In genomic region chr12:116964004-116964739, GRCh38 we compare ENCODE assay signal across 26 cellular contexts. TPM values are rescaled to one million over a fixed set of nuclear protein-coding genes. Genes with fewer than 3 reads are reported as not detected.
DNase-seq lines count a peak whose midpoint lies in the region; ATAC-seq and TF ChIP-seq lines count a peak whose summit lies in the region.
"Had no signal": no experiment of that assay in that cellular context is flagged by ENCODE, and none has a peak within 500 bp of the region (broad histone marks: within the 10 kb centered on the region; RNA-seq: fewer than 3 reads in every experiment).

No MANE protein-coding gene starts in this region.

- H3K4me1 Mint-ChIP-seq in progenitor cell of endocrine pancreas (ENCODE audit: low read depth) (no peaks in the 10 kb centered on the region), WTC11 (peaks cover 3% of the 10 kb centered on the region; the same call in 1 of the 2 replicates)

- no peak overlapping the region for H3K18ac ChIP-seq in IMR-90 (ENCODE audit: low read depth, low read length)

- H3K27ac ChIP-seq in IMR-90 (ENCODE audit: insufficient read depth, low read length) = 0 out of 2 replicates have a peak overlapping the region, but pooled peaks have one; percentile 1
- H3K27ac ChIP-seq: ascending aorta, neutrophil, PC-9, thoracic aorta had no signal

- H2BK15ac ChIP-seq in IMR-90 (ENCODE audit: low read depth, low read length) = no peak overlapping the region

- no peak overlapping the region for H4K5ac ChIP-seq in IMR-90 (ENCODE audit: low read depth, low read length)

- intact Hi-C loops in IMR-90 (cut with micrococcal nuclease) = no loop called here

- H2AFZ ChIP-seq in IMR-90 (replicated peaks; ENCODE audit: low read length, poor library complexity) = no peak overlapping the region
- H2AFZ ChIP-seq: PC-9 had no signal

- H3K9me3 ChIP-seq in IMR-90 (ENCODE audit: control insufficient read depth, insufficient read depth, low read length) = no peaks in the 10 kb centered on the region
- H3K9me3 ChIP-seq: ascending aorta, HAP-1, heart left ventricle, neutrophil, thoracic aorta had no signal

- TF ChIP-seq CTCF in IMR-90 (conservative IDR thresholded peaks at IDR 0.05; ENCODE audit: low read depth, low read length) (no peak), progenitor cell of endocrine pancreas (IDR thresholded peaks at IDR 0.05; ENCODE audit: unreplicated experiment) (no peak), WTC11 (IDR thresholded peaks at IDR 0.05) (no peak)

- H3K4me2 ChIP-seq in IMR-90 (ENCODE audit: low read depth, low read length) = peak overlapping the region; percentile 52; the same call in 1 of the 2 replicates
- H3K4me2 ChIP-seq: PC-9 had no signal

- no peak overlapping the region for H4K91ac ChIP-seq in IMR-90 (ENCODE audit: insufficient read depth, low read depth, low read length)

- peaks cover 11% of the 10 kb centered on the region for H3K4me1 ChIP-seq in IMR-90 (ENCODE audit: control insufficient read depth, insufficient read depth, low read length)
- H3K4me1 ChIP-seq: ascending aorta, HAP-1 had no signal

- no peak overlapping the region for H2BK120ac ChIP-seq in IMR-90 (ENCODE audit: low read depth, low read length)

- no peak for TF ChIP-seq POLR2A in IMR-90 (IDR thresholded peaks at IDR 0.05; ENCODE audit: low read depth, low read length)

- H2AK5ac ChIP-seq in IMR-90 (ENCODE audit: low read depth, low read length) = no peak overlapping the region

- peaks cover 4 to 69% of the 10 kb centered on the region in 2 experiments for H3K79me1 ChIP-seq in IMR-90 (ENCODE audit: low read depth in 1 of 2, low read length in 2 of 2)

- H3K4me3 ChIP-seq in IMR-90 (ENCODE audit: insufficient read depth, low read depth, low read length) = no peak overlapping the region
- H3K4me3 ChIP-seq: ascending aorta, HAP-1, heart left ventricle, PC-9, thoracic aorta had no signal

- H3K36me3 Mint-ChIP-seq in progenitor cell of endocrine pancreas (ENCODE audit: insufficient read depth) (peaks cover 10% of the 10 kb centered on the region), WTC11 (peaks cover 8% of the 10 kb centered on the region; the same call in 1 of the 2 replicates)

- H4K8ac ChIP-seq in IMR-90 (ENCODE audit: low read depth in 2 of 2, low read length in 2 of 2) = no peak overlapping the region

- DNase-seq in NCI-H1436 (lab: John Stamatoyannopoulos, UW) (peak; percentile 25), NCI-H1436 treated with DMSO at 0.1 percent for 48 hours (lab: John Stamatoyannopoulos, UW) (no peak), IMR-90 (peak; percentile 7), NCI-H82 (lab: John Stamatoyannopoulos, UW) (peak; percentile 53), progenitor cell of endocrine pancreas (ENCODE audit: low spot score, unreplicated experiment) (no peak), ureter (ENCODE audit: low spot score) (no peak), WTC11 (ENCODE audit: low spot score) (no peak)
- DNase-seq: activated CD4-positive, alpha-beta T cell treated with anti-CD3 and anti-CD28 coated beads, Interleukin-2, amount 10 ng/mL, durations not matched to agents 7 days and 5 days; central memory CD4-positive, alpha-beta T cell; heart left ventricle; KG1; left colon; PC-9; SIG-M5; stimulated activated CD4-positive, alpha-beta T cell treated with anti-CD3 and anti-CD28 coated beads, Interleukin-4, amount 100 ng/mL, for 1 hour; stimulated activated naive CD4-positive, alpha-beta T cell had no signal

- H3K9me1 ChIP-seq in IMR-90 (ENCODE audit: insufficient read depth, low read length) = peaks cover 19% of the 10 kb centered on the region; the same call in 1 of the 2 replicates

- CTCF ChIA-PET in IMR-90 (lab: Yijun Ruan, JAX) (no interaction called here), WTC11 (lab: Charles Lee) (no interaction called here)

- no peak overlapping the region for H3K4me3 Mint-ChIP-seq in progenitor cell of endocrine pancreas (ENCODE audit: low read depth)
- no peak overlapping the region for H3K4me3 Mint-ChIP-seq in WTC11
- H3K4me3 Mint-ChIP-seq: activated CD4-positive, alpha-beta T cell treated with anti-CD3 and anti-CD28 coated beads, Interleukin-2, amount 10 ng/mL, durations not matched to agents 7 days and 5 days; activated T-helper 1 cell treated with anti-CD3 and anti-CD28 coated beads, Interleukin-12 subunit alpha, Interleukin-12 subunit beta, Interleukin-2, Interleukin-4 antibody, amounts not matched to agents 30 ng/mL and 10 ng/mL and 1 ng/mL, durations not matched to agents 14 hours and 24 hours and 36 hours; B cell; memory B cell; T-helper 1 cell treated with Interleukin-12 subunit alpha and Interleukin-12 subunit beta and Interleukin-4 antibody, amounts not matched to agents 30 μg/mL and 1 μg/mL, for 36 hours had no signal

- no peak overlapping the region for H3K9ac ChIP-seq in IMR-90 (ENCODE audit: low read depth, low read length)

- H2BK20ac ChIP-seq in IMR-90 (ENCODE audit: low read depth, low read length) = no peak overlapping the region

- H2BK5ac ChIP-seq in IMR-90 (ENCODE audit: low read depth, low read length, poor library complexity, severe bottlenecking) = no peak overlapping the region

- BruUV-seq in IMR-90 (replicated peaks; lab: Mats Ljungman, UMichigan) = no TSS peak

- no peaks in the 10 kb centered on the region for H3K9me3 Mint-ChIP-seq in progenitor cell of endocrine pancreas (ENCODE audit: low read depth)
- H3K9me3 Mint-ChIP-seq in WTC11 = no peaks in the 10 kb centered on the region
- H3K9me3 Mint-ChIP-seq: activated CD4-positive, alpha-beta T cell treated with anti-CD3 and anti-CD28 coated beads, Interleukin-2, amount 10 ng/mL, durations not matched to agents 7 days and 5 days; activated naive CD4-positive, alpha-beta T cell treated with anti-CD3 and anti-CD28 coated beads, Interleukin-2, amount 50 U/mL, for 72 hours; activated T-helper 1 cell treated with anti-CD3 and anti-CD28 coated beads, Interleukin-12 subunit alpha, Interleukin-12 subunit beta, Interleukin-2, Interleukin-4 antibody, amounts not matched to agents 30 ng/mL and 10 ng/mL and 1 ng/mL, durations not matched to agents 14 hours and 24 hours and 36 hours; memory B cell; T-helper 1 cell treated with Interleukin-12 subunit alpha and Interleukin-12 subunit beta and Interleukin-4 antibody, amounts not matched to agents 30 μg/mL and 1 μg/mL, for 36 hours had no signal

- H3K4ac ChIP-seq in IMR-90 (ENCODE audit: low read depth, low read length) = no peak overlapping the region

- H2AK9ac ChIP-seq in IMR-90 (replicated peaks; ENCODE audit: low read depth, low read length, poor library complexity) = no peak overlapping the region

- POLR2A ChIA-PET in IMR-90 (lab: Charles Lee; ENCODE audit: unreplicated experiment) (no interaction called here), WTC11 (lab: Charles Lee) (no interaction called here)

- dilution Hi-C loops in IMR-90 (cut with HindIII; ENCODE audit: low sequenced_read_pairs, unreplicated experiment) = no loop called here

- ATAC-seq in IMR-90 (ENCODE audit: low read depth) (peak; percentile 58), WTC11 (no peak), GM18517 (IDR thresholded peaks at IDR 0.05; ENCODE audit: unreplicated experiment) (no peak)
- ATAC-seq: activated naive CD4-positive, alpha-beta T cell treated with anti-CD3 and anti-CD28 coated beads, Interleukin-2, amount 50 U/mL, for 72 hours; heart left ventricle; left colon had no signal

- H3K14ac ChIP-seq in IMR-90 (replicated peaks; ENCODE audit: low read depth, low read length) = 0 out of 2 replicates have a peak overlapping the region, but pooled peaks have one; percentile 3

- H4K20me1 ChIP-seq in IMR-90 (ENCODE audit: insufficient read depth, low read length) = peaks cover 41% of the 10 kb centered on the region; the same call in 1 of the 2 replicates

- H3K27ac Mint-ChIP-seq in progenitor cell of endocrine pancreas (peak overlapping the region; percentile 63), WTC11 (no peak overlapping the region)
- H3K27ac Mint-ChIP-seq: activated CD4-positive, alpha-beta T cell treated with anti-CD3 and anti-CD28 coated beads, Interleukin-2, amount 10 ng/mL, durations not matched to agents 7 days and 5 days; activated naive CD4-positive, alpha-beta T cell treated with anti-CD3 and anti-CD28 coated beads, Interleukin-2, amount 50 U/mL, for 72 hours; activated T-helper 1 cell treated with anti-CD3 and anti-CD28 coated beads, Interleukin-12 subunit alpha, Interleukin-12 subunit beta, Interleukin-2, Interleukin-4 antibody, amounts not matched to agents 30 ng/mL and 10 ng/mL and 1 ng/mL, durations not matched to agents 14 hours and 24 hours and 36 hours; B cell; memory B cell; T-helper 1 cell treated with Interleukin-12 subunit alpha and Interleukin-12 subunit beta and Interleukin-4 antibody, amounts not matched to agents 30 μg/mL and 1 μg/mL, for 36 hours had no signal

- H3K27me3 Mint-ChIP-seq in progenitor cell of endocrine pancreas (no peaks in the 10 kb centered on the region), WTC11 (ENCODE audit: low read depth) (no peaks in the 10 kb centered on the region)
- H3K27me3 Mint-ChIP-seq: activated CD4-positive, alpha-beta T cell treated with anti-CD3 and anti-CD28 coated beads, Interleukin-2, amount 10 ng/mL, durations not matched to agents 7 days and 5 days; B cell; memory B cell had no signal

- 92% methylated on average over 3 of the region's 9 CpGs; no CpG with 5 or more reads in 1 of the 2 experiments for WGBS in IMR-90 (ENCODE audit: extremely low coverage in 2 of 2, insufficient read length in 1 of 2), 2 experiments

- H3K36me3 ChIP-seq in IMR-90 (ENCODE audit: control insufficient read depth, insufficient read depth, low read length) = peaks cover 15% of the 10 kb centered on the region
- H3K36me3 ChIP-seq: neutrophil had no signal

- no peaks in the 10 kb centered on the region for H3K27me3 ChIP-seq in IMR-90 (ENCODE audit: control insufficient read depth, insufficient read depth, low read length)
- H3K27me3 ChIP-seq: ascending aorta, heart left ventricle, neutrophil had no signal

- no peak overlapping the region for H3K23ac ChIP-seq in IMR-90 (ENCODE audit: low read depth, low read length)

- in situ Hi-C loops in IMR-90 (cut with MboI; ENCODE audit: low sequenced_read_pairs) = no loop called here

- TF ChIP-seq RAD21 in IMR-90 (IDR thresholded peaks at IDR 0.05; ENCODE audit: low read length) = no peak

- H3K56ac ChIP-seq in IMR-90 (ENCODE audit: extremely low read depth, insufficient read depth, low read length) = no peak overlapping the region

TF ChIP-seq in IMR-90, 13 proteins besides CTCF, POLR2A, EP300 and RAD21 (continues in another document):
- no peak for TF ChIP-seq NFE2L2 (IDR thresholded peaks at IDR 0.05; ENCODE audit: low read depth, low read length)

TF ChIP-seq in WTC11, 78 proteins besides CTCF, POLR2A, EP300 and RAD21 (continues in another document):
- TF ChIP-seq OVOL2 (CRISPR knock-in tag; IDR thresholded peaks at IDR 0.05; ENCODE audit: borderline replicate concordance) = no peak
- no peak for TF ChIP-seq ZBTB21 (CRISPR knock-in tag; IDR thresholded peaks at IDR 0.05; ENCODE audit: borderline replicate concordance)

RNA-seq across cellular contexts. Expression of gene FBXW8, which starts 53.4 kb away (rescaled TPM):
- total RNA-seq in IMR-90 (2012; rRNA removed) = 23.6 and 25.8 TPM in 2 replicates
- polyA plus RNA-seq in IMR-90 (2012; rRNA removed) = 18.6 and 20.3 TPM in 2 replicates
- 10.6 and 17.8 TPM in 2 replicates for polyA plus RNA-seq in IMR-90 (2012; cell fraction: cytosol; rRNA removed)
- 33.2 and 40.4 TPM in 2 replicates for polyA plus RNA-seq in IMR-90 (2012; cell fraction: nucleus; rRNA removed; ENCODE audit: low replicate concordance)
- total RNA-seq in progenitor cell of endocrine pancreas = 32.6 and 33.8 TPM in 2 replicates
- 32.0 TPM for total RNA-seq in ureter
- 15.6 to 18.5 TPM (median 18.0 TPM) in 3 replicates for total RNA-seq in WTC11 (2021)

Comparison
In these comparisons a context has a peak if more than half of its experiments do, and no peak if none do; other contexts are left out.
1. DNase-seq: peak in NCI-H1436 (single experiment), IMR-90 (single experiment) and NCI-H82 (single experiment); none in NCI-H1436 treated with DMSO at 0.1 percent for 48 hours (single experiment), progenitor cell of endocrine pancreas (single experiment), ureter (single experiment) and WTC11 (single experiment).